ENCODE assay signal across 24 cellular contexts in genomic region chr16:86418981-86419380, GRCh38.
"Had no signal": no experiment of that assay in that cellular context is flagged by ENCODE, and none has a peak within 500 bp of the region (broad histone marks: within the 10 kb centered on the region; RNA-seq: fewer than 3 reads in every experiment).

No MANE protein-coding gene starts in this region.

- DNase-seq: dermis blood vessel endothelial cell; dorsolateral prefrontal cortex; effector CD4-positive, alpha-beta T cell; effector memory CD4-positive, alpha-beta T cell; foreskin keratinocyte; heart left ventricle; hypothalamus; immature natural killer cell; islet precursor cell; kidney; kidney glomerular epithelial cell; left colon; left ventricle myocardium inferior; lower lobe of right lung; mesenchymal stem cell; mucosa of descending colon; naive B cell had no signal

- H3K4me1 ChIP-seq: foreskin keratinocyte, lower lobe of right lung had no signal

- ATAC-seq: foreskin keratinocyte, gastroesophageal sphincter, heart left ventricle, left colon, left lobe of liver, lower lobe of right lung, mucosa of descending colon had no signal

- H3K36me3 ChIP-seq: esophagus muscularis mucosa, gastroesophageal sphincter, heart left ventricle, left ventricle myocardium inferior, lower lobe of right lung had no signal

- FAIRE-seq: endothelial cell of umbilical vein, frontal cortex, kidney had no signal

- H3K9me3 ChIP-seq: mucosa of descending colon had no signal

- H3K27me3 ChIP-seq: esophagus muscularis mucosa, foreskin keratinocyte, gastroesophageal sphincter, hepatocyte had no signal

- H3K4me3 ChIP-seq: coronary artery, dorsolateral prefrontal cortex, esophagus muscularis mucosa, gastroesophageal sphincter, heart left ventricle, hepatocyte, left ventricle myocardium inferior, lower lobe of right lung, mucosa of descending colon had no signal

- H3K4me2 ChIP-seq: hepatocyte had no signal

- H3K79me2 ChIP-seq: hepatocyte had no signal

- H3K27ac ChIP-seq: coronary artery, dorsolateral prefrontal cortex, esophagus muscularis mucosa, foreskin keratinocyte, gastroesophageal sphincter, heart left ventricle, hepatocyte, left ventricle myocardium inferior, lower lobe of right lung had no signal

- H2AFZ ChIP-seq: hepatocyte had no signal
